In the genomic region with DNA sequence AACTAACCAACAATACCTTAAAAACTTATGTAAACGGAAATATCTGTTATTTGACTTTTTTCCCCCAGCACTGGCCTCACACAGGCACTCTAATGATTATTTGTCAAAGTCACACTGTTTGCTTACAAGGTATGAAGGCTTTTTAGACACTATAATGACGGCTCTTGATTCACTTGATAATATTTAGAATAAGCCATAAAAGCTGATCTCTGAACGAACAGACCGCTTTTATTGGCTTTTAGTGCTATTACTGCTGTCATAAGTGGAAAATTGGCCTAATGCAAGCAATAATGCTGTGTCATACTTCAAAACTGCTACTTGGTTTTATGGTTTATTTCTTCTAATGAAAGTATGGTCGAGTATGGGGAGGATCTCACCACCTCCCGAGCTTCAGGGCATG, we compare ENCODE assay signal across 17 cellular contexts. TPM values are rescaled to one million over a fixed set of nuclear protein-coding genes. Genes with fewer than 3 reads are reported as not detected.
"Had no signal": no experiment of that assay in that cellular context is flagged by ENCODE, and none has a peak within 500 bp of the region (broad histone marks: within the 10 kb centered on the region; RNA-seq: fewer than 3 reads in every experiment).

No MANE protein-coding gene starts in this region.

- FAIRE-seq: keratinocyte had no signal

- H3K4me1 Mint-ChIP-seq: activated CD8-positive, alpha-beta memory T cell treated with anti-CD3 and anti-CD28 coated beads, Interleukin-2, amount 10 ng/mL, durations not matched to agents 7 days and 5 days; nephron had no signal

- H3K27me3 ChIP-seq: heart left ventricle had no signal

- H3K4me3 Mint-ChIP-seq: activated CD8-positive, alpha-beta memory T cell treated with anti-CD3 and anti-CD28 coated beads, Interleukin-2, amount 10 ng/mL, durations not matched to agents 7 days and 5 days; activated T-cell treated with anti-CD3 and anti-CD28 coated beads, Interleukin-2, amount 50 U/mL, for 24 hours; nephron had no signal

- H3K36me3 Mint-ChIP-seq: activated CD8-positive, alpha-beta memory T cell treated with anti-CD3 and anti-CD28 coated beads, Interleukin-2, amount 10 ng/mL, durations not matched to agents 7 days and 5 days had no signal

- H3K27ac Mint-ChIP-seq: activated CD8-positive, alpha-beta memory T cell treated with anti-CD3 and anti-CD28 coated beads, Interleukin-2, amount 10 ng/mL, durations not matched to agents 7 days and 5 days; activated T-cell treated with anti-CD3 and anti-CD28 coated beads, Interleukin-2, amount 50 U/mL, for 24 hours; nephron had no signal

- H3K4me1 ChIP-seq: heart left ventricle had no signal

- H3K27ac ChIP-seq: heart left ventricle had no signal

- H3K36me3 ChIP-seq: heart left ventricle had no signal

- H3K9me3 Mint-ChIP-seq: activated T-cell treated with anti-CD3 and anti-CD28 coated beads, Interleukin-2, amount 50 U/mL, for 24 hours; nephron had no signal

- ATAC-seq: activated CD8-positive, alpha-beta memory T cell treated with anti-CD3 and anti-CD28 coated beads, Interleukin-2, amount 10 ng/mL, durations not matched to agents 7 days and 5 days; heart left ventricle; left ventricle myocardium superior had no signal

- H3K27me3 Mint-ChIP-seq: activated CD8-positive, alpha-beta memory T cell treated with anti-CD3 and anti-CD28 coated beads, Interleukin-2, amount 10 ng/mL, durations not matched to agents 7 days and 5 days had no signal

- H3K4me3 ChIP-seq: heart left ventricle had no signal

- H3K9me3 ChIP-seq: heart left ventricle had no signal

- DNase-seq: activated CD4-positive, alpha-beta T cell treated with anti-CD3 and anti-CD28 coated beads for 1 hour; activated CD4-positive, alpha-beta T cell treated with anti-CD3 and anti-CD28 coated beads, Interleukin-2, amount 50 U/mL, for 48 hours; activated CD8-positive, alpha-beta memory T cell treated with anti-CD3 and anti-CD28 coated beads, Interleukin-2, amount 10 ng/mL, durations not matched to agents 7 days and 5 days; activated gamma-delta T cell treated with Interleukin-2 at 50 U/mL for 16 hours; activated T-cell treated with anti-CD3 and anti-CD28 coated beads, Interleukin-2, amount 50 U/mL, for 24 hours; aorta; foreskin melanocyte; heart left ventricle; left ventricle myocardium superior; mesenchymal stem cell; stimulated activated CD4-positive, alpha-beta T cell treated with anti-CD3 and anti-CD28 coated beads, Interleukin-2, amount 100 ng/mL, for 48 hours; stimulated activated naive CD4-positive, alpha-beta T cell treated with Interleukin-2 at 50 U/mL for 16 hours; trophoblast cell had no signal

RNA-seq across cellular contexts. Expression of gene MDFIC2, which starts 35.1 kb away (rescaled TPM):
- total RNA-seq: activated CD8-positive, alpha-beta memory T cell treated with anti-CD3 and anti-CD28 coated beads, Interleukin-2, amount 10 ng/mL, durations not matched to agents 7 days and 5 days; aorta; heart left ventricle; left ventricle myocardium superior; omental fat pad; pulmonary artery endothelial cell had no signal
- polyA plus RNA-seq: aorta, heart left ventricle, keratinocyte had no signal
